ENCODE assay signal across 17 cellular contexts in genomic region chr4:82398263-82398662, GRCh38. TPM values are rescaled to one million over a fixed set of nuclear protein-coding genes. Genes with fewer than 3 reads are reported as not detected.
DNase-seq lines count a peak whose midpoint lies in the region; ATAC-seq, FAIRE-seq and TF ChIP-seq lines count a peak whose summit lies in the region.
"Had no signal": no experiment of that assay in that cellular context is flagged by ENCODE, and none has a peak within 500 bp of the region (broad histone marks: within the 10 kb centered on the region; RNA-seq: fewer than 3 reads in every experiment).

No MANE protein-coding gene starts in this region.

- CTCF ChIA-PET in OCI-LY7 (lab: Charles Lee; ENCODE audit: unreplicated experiment), result no interaction called here

- no TSS peak for BruUV-seq in OCI-LY7 (replicated peaks; lab: Mats Ljungman, UMichigan)

- H3K4me2 ChIP-seq in OCI-LY7 (ENCODE audit: low read length), result no peak overlapping the region

- H3K4me3 ChIP-seq in esophagus muscularis mucosa, result no peak overlapping the region
- H3K4me3 ChIP-seq in OCI-LY7 (ENCODE audit: low read depth, low read length, poor library complexity, severe bottlenecking), result no peak overlapping the region
- H3K4me3 ChIP-seq: K562 had no signal

- H4K20me1 ChIP-seq in OCI-LY7 (ENCODE audit: insufficient read depth, low read length), result no peaks in the 10 kb centered on the region

- intact Hi-C loops in esophagus muscularis mucosa (cut with DNase I) (no loop called here), left ventricle myocardium superior (cut with micrococcal nuclease) (no loop called here), OCI-LY7 (cut with micrococcal nuclease; ENCODE audit: unreplicated experiment) (no loop called here)

- 77% methylated on average over 1 of the region's 1 CpG for WGBS in esophagus muscularis mucosa

- H3K9me2 ChIP-seq in OCI-LY7 (ENCODE audit: insufficient read depth, low read length), result no peaks in the 10 kb centered on the region

- peak; percentile 70 for DNase-seq in DMS79 (lab: John Stamatoyannopoulos, UW)
- peak; percentile 17 for DNase-seq in esophagus muscularis mucosa (ENCODE audit: extremely low spot score)
- DNase-seq in H54 (ENCODE audit: insufficient read length, low spot score), result no peak
- DNase-seq in left ventricle myocardium superior, result no peak
- DNase-seq in OCI-LY7 (ENCODE audit: low spot score), result no peak
- DNase-seq: CD8-positive, alpha-beta T cell; COR-L47; DMS153; GF-D8; Karpas-422 had no signal

- H3K27me3 ChIP-seq in esophagus muscularis mucosa, result no peaks in the 10 kb centered on the region

- POLR2A ChIA-PET in OCI-LY7 (lab: Charles Lee), result interaction anchor here (0.7 to 1.2 kb wide), 2 partner anchors 11 to 31 kb away, joined by 4 to 8 read pairs; no protein-coding TSS in a partner anchor

- H3K9me3 ChIP-seq in esophagus muscularis mucosa (no peaks in the 10 kb centered on the region), OCI-LY7 (ENCODE audit: low read length) (no peaks in the 10 kb centered on the region)

- TF ChIP-seq POLR2A in esophagus muscularis mucosa (IDR thresholded peaks at IDR 0.05; ENCODE audit: low read depth) (no peak), H54 (IDR thresholded peaks at IDR 0.05; ENCODE audit: low read depth, low read length) (no peak)

- H3K27ac ChIP-seq in esophagus muscularis mucosa (replicated peaks in 1 of 4) (no peak overlapping the region), OCI-LY7 (ENCODE audit: low read depth, low read length, poor library complexity, severe bottlenecking) (no peak overlapping the region)

- TF ChIP-seq EP300 in esophagus muscularis mucosa (IDR thresholded peaks at IDR 0.05), result no peak

- H3K36me3 ChIP-seq in esophagus muscularis mucosa (no peaks in the 10 kb centered on the region), OCI-LY7 (ENCODE audit: insufficient read depth, low read length) (no peaks in the 10 kb centered on the region)

- TF ChIP-seq CTCF in esophagus muscularis mucosa (IDR thresholded peaks at IDR 0.05) (no peak), OCI-LY7 (conservative IDR thresholded peaks at IDR 0.05; ENCODE audit: low read length) (no peak)

- no peaks in the 10 kb centered on the region for H3K79me2 ChIP-seq in OCI-LY7 (ENCODE audit: insufficient read depth, low read depth, low read length)

- H2AFZ ChIP-seq in OCI-LY7 (ENCODE audit: low read length), result no peak overlapping the region

- H3K4me1 ChIP-seq in esophagus muscularis mucosa (no peaks in the 10 kb centered on the region), OCI-LY7 (ENCODE audit: insufficient read depth, low read length, poor library complexity, severe bottlenecking) (no peaks in the 10 kb centered on the region)

- ATAC-seq in GM18861 (IDR thresholded peaks at IDR 0.05; ENCODE audit: unreplicated experiment), result peak; percentile 48
- ATAC-seq in HG03378 (IDR thresholded peaks at IDR 0.05; ENCODE audit: unreplicated experiment), result peak; percentile 56
- no peak for ATAC-seq in left ventricle myocardium superior
- ATAC-seq in activated CD4-positive, CD25-positive, alpha-beta regulatory T cell treated with anti-CD3 and anti-CD28 coated beads, Interleukin-2, amount 50 U/mL, for 24 hours, result no peak
- ATAC-seq: CD8-positive, alpha-beta T cell; K562 had no signal

- no peak for FAIRE-seq in H54 (lab: Jason Lieb, UNC)
- FAIRE-seq: A204.1, D721Med, GM18507, K562 had no signal

RNA-seq across cellular contexts. Expression of gene HNRNPD, which starts 24.5 kb away (rescaled TPM):
- total RNA-seq in esophagus muscularis mucosa (10 to 100 TPM; 53.9 to 85.6 (median 69.0) TPM), left ventricle myocardium superior (113 TPM), OCI-LY7 (2022) (572 and 601 TPM in 2 replicates)
- total RNA-seq in OCI-LY7 (2014; rRNA removed; shearing (Covaris generic)), result 127 and 159 TPM in 2 replicates

RNA-seq across cellular contexts. Expression of gene HNRNPDL, which starts 32.0 kb away (rescaled TPM):
- total RNA-seq in esophagus muscularis mucosa (100 to 1,000 TPM; 135 to 227 (median 154) TPM), left ventricle myocardium superior (120 TPM), OCI-LY7 (2022) (394 and 425 TPM in 2 replicates)
- 224 and 319 TPM in 2 replicates for total RNA-seq in OCI-LY7 (2014; rRNA removed; shearing (Covaris generic))

RNA-seq across cellular contexts. Expression of gene ENOPH1, which starts 32.1 kb away (rescaled TPM):
- total RNA-seq in esophagus muscularis mucosa, result 10 to 100 TPM; 17.4 to 26.4 (median 22.4) TPM
- 14.5 TPM for total RNA-seq in left ventricle myocardium superior
- total RNA-seq in OCI-LY7 (2014; rRNA removed; shearing (Covaris generic)), result 49.7 and 58.7 TPM in 2 replicates
- 64.9 and 70.2 TPM in 2 replicates for total RNA-seq in OCI-LY7 (2022)

Comparison
In these comparisons a context has a peak if more than half of its experiments do, and no peak if none do; other contexts are left out.
1. DNase-seq: peak in DMS79 (single experiment) and esophagus muscularis mucosa (single experiment); none in H54 (single experiment), left ventricle myocardium superior (single experiment) and OCI-LY7 (single experiment).
2. ATAC-seq: peak in GM18861 (single experiment) and HG03378 (single experiment); none in left ventricle myocardium superior (single experiment) and activated CD4-positive, CD25-positive, alpha-beta regulatory T cell treated with anti-CD3 and anti-CD28 coated beads, Interleukin-2, amount 50 U/mL, for 24 hours (0 of 2).